ENCODE assay signal across 8 cellular contexts in the genomic region with DNA sequence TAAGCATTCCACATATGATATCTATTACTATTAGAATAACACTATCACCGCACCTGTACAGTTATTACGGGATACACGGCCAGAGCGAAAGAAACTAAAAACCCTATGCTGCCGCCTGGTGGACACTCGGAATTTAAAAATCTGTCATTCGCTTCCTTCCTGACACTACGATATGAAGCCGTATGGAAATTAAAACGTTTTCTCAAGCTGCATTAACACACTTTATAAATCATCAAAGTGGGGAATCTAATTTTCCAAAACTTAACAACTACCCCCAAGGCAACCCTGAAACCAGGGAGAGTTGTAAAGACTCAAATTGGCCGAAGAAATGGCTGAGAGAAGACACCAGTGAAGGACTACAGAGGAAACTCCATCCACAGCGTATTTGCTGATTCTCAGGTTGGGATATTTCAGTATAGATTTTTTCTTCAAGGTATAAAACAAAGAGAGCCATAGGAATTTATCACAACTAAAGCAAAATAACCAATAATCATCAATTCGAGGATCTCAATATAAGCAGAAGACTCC. TPM values are rescaled to one million over a fixed set of nuclear protein-coding genes. Genes with fewer than 3 reads are reported as not detected.
DNase-seq lines count a peak whose midpoint lies in the region; ATAC-seq and TF ChIP-seq lines count a peak whose summit lies in the region.

No MANE protein-coding gene starts in this region.

- TF ChIP-seq CTCF in RWPE1 (conservative IDR thresholded peaks at IDR 0.05; ENCODE audit: low read depth) (peak; percentile 81), parathyroid adenoma (IDR thresholded peaks at IDR 0.05) (peak; percentile 56), uterus (IDR thresholded peaks at IDR 0.05) (peak; percentile 66 to 76 (median 68))

- H3K9me3 ChIP-seq in parathyroid adenoma (ENCODE audit: control insufficient read depth, low read length), result no peaks in the 10 kb centered on the region
- H3K9me3 ChIP-seq in uterus, result no peaks in the 10 kb centered on the region

- POLR2A ChIA-PET in RWPE1 (lab: Yijun Ruan, JAX; ENCODE audit: low non-redundant PET), result no interaction called here

- intact Hi-C loops in uterus (cut with DNase I; ENCODE audit: low total_unique reads), result no loop called here

- H3K27ac ChIP-seq in RWPE1, result no peak overlapping the region
- H3K27ac ChIP-seq in parathyroid adenoma, result no peak overlapping the region
- H3K27ac ChIP-seq in uterus, result no peak overlapping the region

- H3K4me2 ChIP-seq in parathyroid adenoma (ENCODE audit: low read length), result peak overlapping the region; percentile 58

- no peaks in the 10 kb centered on the region for H3K4me1 ChIP-seq in parathyroid adenoma
- H3K4me1 ChIP-seq in uterus, result no peaks in the 10 kb centered on the region

- no peaks in the 10 kb centered on the region for H3K79me2 ChIP-seq in parathyroid adenoma

- CTCF ChIA-PET in RWPE1 (lab: Yijun Ruan, JAX), result interaction anchor here (0.6 to 1.1 kb wide), 8 partner anchors 12 to 1625 kb away, joined by 3 to 7 read pairs (median 3); no protein-coding TSS in a partner anchor

- no peak for TF ChIP-seq POLR2A in uterus (IDR thresholded peaks at IDR 0.05)

- H3K4me3 ChIP-seq in Jurkat, Clone E6-1 (ENCODE audit: low read length), result peak overlapping the region; percentile 10
- H3K4me3 ChIP-seq in parathyroid adenoma (ENCODE audit: low read depth, low read length) (no peak overlapping the region), uterus (no peak overlapping the region)

- DNase-seq in COR-L47 (lab: John Stamatoyannopoulos, UW) (peak; percentile 21), RWPE1 (ENCODE audit: low spot score) (peak; percentile 48), glomerular endothelial cell (ENCODE audit: extremely low read depth, low read depth, low spot score) (peak; percentile 29), uterus (peak; percentile 55 to 60)
- peak; percentile 48 for DNase-seq in Jurkat, Clone E6-1 (ENCODE audit: low read depth, low spot score)
- DNase-seq in activated effector memory CD4-positive, alpha-beta T cell treated with Interleukin-2 at 50 U/mL for 16 hours, result peak; percentile 39

- no peaks in the 10 kb centered on the region for H3K27me3 ChIP-seq in parathyroid adenoma (ENCODE audit: control insufficient read depth, insufficient read depth, low read length)
- no peaks in the 10 kb centered on the region for H3K27me3 ChIP-seq in uterus

- no peak overlapping the region for H3K9ac ChIP-seq in parathyroid adenoma

- ATAC-seq in GM21367 (IDR thresholded peaks at IDR 0.05; ENCODE audit: unreplicated experiment), result peak; percentile 61

- H2AFZ ChIP-seq in parathyroid adenoma, result peak overlapping the region; percentile 64

- H3K36me3 ChIP-seq in parathyroid adenoma (ENCODE audit: control insufficient read depth, insufficient read depth, low read length), result no peaks in the 10 kb centered on the region
- no peaks in the 10 kb centered on the region for H3K36me3 ChIP-seq in uterus

RNA-seq across cellular contexts. Expression of a gene that starts 1.4 kb away (rescaled TPM):
- polyA plus RNA-seq in Jurkat, Clone E6-1 (2012; ENCODE audit: insufficient read depth, insufficient read length), result not detected
- total RNA-seq in glomerular endothelial cell, result not detected in 2 replicates
- total RNA-seq in uterus, result under 1 TPM in 1 of 4 donors, not detected in 3; 0.55 TPM

RNA-seq across cellular contexts. Expression of a gene that starts 36.7 kb away (rescaled TPM):
- polyA plus RNA-seq in Jurkat, Clone E6-1 (2012; ENCODE audit: insufficient read depth, insufficient read length), result not detected
- 0.44 and 0.88 TPM in 2 replicates for total RNA-seq in glomerular endothelial cell
- 1 to 10 TPM in 2 of 4 donors, under 1 TPM in 2; 0.29 to 2.3 (median 1.4) TPM for total RNA-seq in uterus
